In genomic region chr2:21194147-21194546, GRCh38 we compare ENCODE assay signal across 17 cellular contexts.
DNase-seq lines count a peak whose midpoint lies in the region; ATAC-seq, FAIRE-seq and TF ChIP-seq lines count a peak whose summit lies in the region.
"Had no signal": no experiment of that assay in that cellular context is flagged by ENCODE, and none has a peak within 500 bp of the region (broad histone marks: within the 10 kb centered on the region; RNA-seq: fewer than 3 reads in every experiment).

No MANE protein-coding gene starts in this region.

- H3K36me3 ChIP-seq in endodermal cell (ENCODE audit: control insufficient read depth, insufficient read depth, low read length) (no peaks in the 10 kb centered on the region), mucosa of descending colon (ENCODE audit: low read depth) (no peaks in the 10 kb centered on the region), osteoblast (ENCODE audit: insufficient read depth, low read length) (no peaks in the 10 kb centered on the region)
- H3K36me3 ChIP-seq: BLaER1 treated with 17β-estradiol and CSF1 and Interleukin-3, amounts not matched to agents 10 nM and 100 nM had no signal

- TF ChIP-seq POLR2A in GM12891 (IDR thresholded peaks at IDR 0.05; ENCODE audit: low read depth, low read length), result no peak

- H3K9me3 Mint-ChIP-seq in endodermal cell (peaks cover 5% of the 10 kb centered on the region), progenitor cell of endocrine pancreas (ENCODE audit: low read depth) (peaks cover 10% of the 10 kb centered on the region)
- H3K9me3 Mint-ChIP-seq: CD8-positive, alpha-beta T cell; GM23338 had no signal

- H3K27me3 ChIP-seq in endodermal cell (ENCODE audit: control insufficient read depth, insufficient read depth, low read length, poor library complexity, severe bottlenecking) (no peaks in the 10 kb centered on the region), osteoblast (ENCODE audit: insufficient read depth, low read length) (no peaks in the 10 kb centered on the region)
- H3K27me3 ChIP-seq: BLaER1 treated with 17β-estradiol and CSF1 and Interleukin-3, amounts not matched to agents 10 nM and 100 nM had no signal

- DNase-seq in NCI-H748 (lab: John Stamatoyannopoulos, UW; ENCODE audit: unreplicated experiment), result peak; percentile 36
- DNase-seq in endodermal cell, result no peak
- DNase-seq in mucosa of descending colon, result no peak
- DNase-seq in osteoblast (ENCODE audit: insufficient read length, low spot score, missing footprints), result peak; percentile 3
- DNase-seq in activated CD4-positive, alpha-beta T cell treated with anti-CD3 and anti-CD28 coated beads, Interleukin-2, amount 50 U/mL, for 48 hours, result no peak
- no peak for DNase-seq in GM12891 (ENCODE audit: insufficient read length, low spot score)
- no peak for DNase-seq in progenitor cell of endocrine pancreas (ENCODE audit: low spot score, unreplicated experiment)
- DNase-seq: Calu3; CD8-positive, alpha-beta T cell; DMS79 treated with DMSO at 0.1 percent for 48 hours; GF-D8; HCEC 1CT had no signal

- H3K4me2 ChIP-seq in osteoblast (ENCODE audit: insufficient read depth, low read length), result no peak overlapping the region
- H3K4me2 ChIP-seq: BLaER1 treated with 17β-estradiol and CSF1 and Interleukin-3, amounts not matched to agents 10 nM and 100 nM; GM23338 had no signal

- peak; percentile 88 for ATAC-seq in mucosa of descending colon
- ATAC-seq: CD8-positive, alpha-beta T cell; GM23338 had no signal

- H3K4me3 ChIP-seq in endodermal cell (ENCODE audit: low read length), result no peak overlapping the region
- no peak overlapping the region for H3K4me3 ChIP-seq in mucosa of descending colon
- no peak overlapping the region for H3K4me3 ChIP-seq in osteoblast (ENCODE audit: insufficient read depth, low read length)
- H3K4me3 ChIP-seq: BLaER1 treated with 17β-estradiol and CSF1 and Interleukin-3, amounts not matched to agents 10 nM and 100 nM; GM23338 had no signal

- peaks cover 1% of the 10 kb centered on the region for H3K36me3 Mint-ChIP-seq in endodermal cell (ENCODE audit: low read depth)
- no peaks in the 10 kb centered on the region for H3K36me3 Mint-ChIP-seq in progenitor cell of endocrine pancreas (ENCODE audit: insufficient read depth)
- H3K36me3 Mint-ChIP-seq: CD8-positive, alpha-beta T cell had no signal

- H3K4me1 ChIP-seq in endodermal cell (ENCODE audit: control insufficient read depth, insufficient read depth, low read length) (peaks cover 23% of the 10 kb centered on the region), mucosa of descending colon (ENCODE audit: low read depth) (peaks cover 9% of the 10 kb centered on the region), osteoblast (ENCODE audit: insufficient read depth, low read length) (no peaks in the 10 kb centered on the region)
- H3K4me1 ChIP-seq: BLaER1 treated with 17β-estradiol and CSF1 and Interleukin-3, amounts not matched to agents 10 nM and 100 nM had no signal

- H3K27ac ChIP-seq in endodermal cell (ENCODE audit: low read depth, low read length) (no peak overlapping the region), osteoblast (ENCODE audit: low read depth, low read length) (no peak overlapping the region)
- H3K27ac ChIP-seq: BLaER1 treated with 17β-estradiol and CSF1 and Interleukin-3, amounts not matched to agents 10 nM and 100 nM had no signal

- H3K4me1 Mint-ChIP-seq in endodermal cell (peaks cover 56% of the 10 kb centered on the region), progenitor cell of endocrine pancreas (ENCODE audit: low read depth) (peaks cover 32% of the 10 kb centered on the region)
- H3K4me1 Mint-ChIP-seq: B cell had no signal

- H3K9me3 ChIP-seq in endodermal cell (ENCODE audit: control insufficient read depth, low read length), result no peaks in the 10 kb centered on the region
- H3K9me3 ChIP-seq in mucosa of descending colon, result no peaks in the 10 kb centered on the region
- H3K9me3 ChIP-seq in osteoblast (ENCODE audit: low read depth, low read length), result no peaks in the 10 kb centered on the region
- H3K9me3 ChIP-seq: BLaER1 treated with 17β-estradiol and CSF1 and Interleukin-3, amounts not matched to agents 10 nM and 100 nM had no signal

- H3K27ac Mint-ChIP-seq in endodermal cell (peak overlapping the region; percentile 76), progenitor cell of endocrine pancreas (no peak overlapping the region)
- H3K27ac Mint-ChIP-seq: B cell; CD8-positive, alpha-beta T cell; GM23338 had no signal

- no peak for FAIRE-seq in GM12891 (lab: Jason Lieb, UNC)
- FAIRE-seq: GM19239, H54 had no signal

- intact Hi-C loops in mucosa of descending colon (cut with DNase I, micrococcal nuclease), result no loop called here

- no peaks in the 10 kb centered on the region for H4K20me1 ChIP-seq in osteoblast (ENCODE audit: insufficient read depth, low read length)
- H4K20me1 ChIP-seq: BLaER1 treated with 17β-estradiol and CSF1 and Interleukin-3, amounts not matched to agents 10 nM and 100 nM had no signal

- H3K79me2 ChIP-seq in osteoblast (ENCODE audit: insufficient read depth, low read length), result no peaks in the 10 kb centered on the region

- no peaks in the 10 kb centered on the region for H3K27me3 Mint-ChIP-seq in endodermal cell (ENCODE audit: insufficient read depth)
- H3K27me3 Mint-ChIP-seq in progenitor cell of endocrine pancreas, result no peaks in the 10 kb centered on the region

- H2AFZ ChIP-seq in osteoblast (ENCODE audit: low read length), result no peak overlapping the region
- H2AFZ ChIP-seq: GM23338 had no signal

- TF ChIP-seq CTCF in endodermal cell (conservative IDR thresholded peaks at IDR 0.05) (no peak), mucosa of descending colon (IDR thresholded peaks at IDR 0.05) (no peak), osteoblast (IDR thresholded peaks at IDR 0.05; ENCODE audit: extremely low read depth, low read depth, low read length) (no peak), progenitor cell of endocrine pancreas (IDR thresholded peaks at IDR 0.05; ENCODE audit: unreplicated experiment) (no peak)

- WGBS in endodermal cell (ENCODE audit: insufficient coverage in 1 of 2, insufficient read length in 1 of 2), 2 experiments, result 85 to 93% methylated on average over 2 of the region's 2 CpGs

- no peak overlapping the region for H3K9ac ChIP-seq in endodermal cell (ENCODE audit: extremely low read depth, low read length, poor library complexity, severe bottlenecking)
- H3K9ac ChIP-seq: BLaER1 treated with 17β-estradiol and CSF1 and Interleukin-3, amounts not matched to agents 10 nM and 100 nM had no signal

- H3K4me3 Mint-ChIP-seq in endodermal cell (no peak overlapping the region), progenitor cell of endocrine pancreas (ENCODE audit: low read depth) (no peak overlapping the region)
- H3K4me3 Mint-ChIP-seq: B cell; CD8-positive, alpha-beta T cell; GM23338 had no signal

TF ChIP-seq in GM12891, 5 proteins besides CTCF, POLR2A, EP300 and RAD21:
- TF ChIP-seq PAX5 (IDR thresholded peaks at IDR 0.05; ENCODE audit: insufficient read depth, low read length, severe bottlenecking), result no peak
- no peak for TF ChIP-seq POU2F2 (IDR thresholded peaks at IDR 0.05; ENCODE audit: low read depth, low read length)
- TF ChIP-seq POLR2AphosphoS5 (IDR thresholded peaks at IDR 0.05; ENCODE audit: low read depth, low read length), result no peak
- no peak for TF ChIP-seq TAF1 (IDR thresholded peaks at IDR 0.05; ENCODE audit: low read depth, low read length)
- TF ChIP-seq SPI1 (IDR thresholded peaks at IDR 0.05; ENCODE audit: low read depth, low read length), result no peak

Comparison
In these comparisons a context has a peak if more than half of its experiments do, and no peak if none do; other contexts are left out.
1. DNase-seq: peak in NCI-H748 (single experiment) and osteoblast (single experiment); none in endodermal cell (single experiment), mucosa of descending colon (0 of 3), activated CD4-positive, alpha-beta T cell treated with anti-CD3 and anti-CD28 coated beads, Interleukin-2, amount 50 U/mL, for 48 hours (0 of 2), GM12891 (single experiment) and progenitor cell of endocrine pancreas (single experiment).